14 cellular contexts compared by ENCODE assay signal in the genomic region with DNA sequence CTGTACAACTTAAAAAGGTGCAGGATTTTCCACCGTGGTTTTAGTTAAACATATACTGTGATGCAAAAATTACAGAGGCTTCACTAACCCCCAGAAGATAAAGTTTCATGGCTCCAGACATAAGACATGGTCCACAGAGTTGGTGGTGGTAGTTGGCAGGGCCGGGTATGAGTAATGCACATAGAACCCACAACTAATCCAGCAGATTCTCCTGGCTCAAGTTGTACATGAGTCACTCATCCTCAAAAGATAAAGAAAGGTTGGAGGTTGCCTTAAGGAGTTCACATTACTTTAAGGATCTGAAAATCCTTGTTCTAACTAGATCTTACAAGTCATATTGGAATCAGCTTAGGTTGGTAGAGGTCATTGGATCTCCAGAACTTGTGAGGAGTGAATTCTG.
DNase-seq lines count a peak whose midpoint lies in the region; ATAC-seq and TF ChIP-seq lines count a peak whose summit lies in the region.
"Had no signal": no experiment of that assay in that cellular context is flagged by ENCODE, and none has a peak within 500 bp of the region (broad histone marks: within the 10 kb centered on the region; RNA-seq: fewer than 3 reads in every experiment).

No MANE protein-coding gene starts in this region.

- no peaks in the 10 kb centered on the region for H3K36me3 ChIP-seq in brain microvascular endothelial cell (replicated peaks)
- H3K36me3 ChIP-seq: esophagus squamous epithelium had no signal

- POLR2A ChIA-PET in AG04449 (lab: Yijun Ruan, JAX): no interaction called here

- H3K27ac ChIP-seq in brain microvascular endothelial cell: peak overlapping the region; percentile 48
- H3K27ac ChIP-seq: esophagus squamous epithelium had no signal

- H3K4me3 Mint-ChIP-seq in activated naive CD4-positive, alpha-beta T cell treated with anti-CD3 and anti-CD28 coated beads, Interleukin-2, amount 10 ng/mL, durations not matched to agents 7 days and 5 days: no peak overlapping the region
- H3K4me3 Mint-ChIP-seq: activated naive CD4-positive, alpha-beta T cell treated with anti-CD3 and anti-CD28 coated beads, Interleukin-2, amount 50 U/mL, for 24 hours; CD14-positive monocyte had no signal

- no peaks in the 10 kb centered on the region for H3K27me3 Mint-ChIP-seq in activated naive CD4-positive, alpha-beta T cell treated with anti-CD3 and anti-CD28 coated beads, Interleukin-2, amount 10 ng/mL, durations not matched to agents 7 days and 5 days
- H3K27me3 Mint-ChIP-seq: activated naive CD4-positive, alpha-beta T cell treated with anti-CD3 and anti-CD28 coated beads, Interleukin-2, amount 50 U/mL, for 24 hours had no signal

- no peaks in the 10 kb centered on the region for H3K36me3 Mint-ChIP-seq in activated naive CD4-positive, alpha-beta T cell treated with anti-CD3 and anti-CD28 coated beads, Interleukin-2, amount 10 ng/mL, durations not matched to agents 7 days and 5 days
- H3K36me3 Mint-ChIP-seq: activated naive CD4-positive, alpha-beta T cell treated with anti-CD3 and anti-CD28 coated beads, Interleukin-2, amount 50 U/mL, for 24 hours; CD14-positive monocyte had no signal

- H3K9me3 Mint-ChIP-seq in activated naive CD4-positive, alpha-beta T cell treated with anti-CD3 and anti-CD28 coated beads, Interleukin-2, amount 10 ng/mL, durations not matched to agents 7 days and 5 days: no peaks in the 10 kb centered on the region
- H3K9me3 Mint-ChIP-seq: activated naive CD4-positive, alpha-beta T cell treated with anti-CD3 and anti-CD28 coated beads, Interleukin-2, amount 50 U/mL, for 24 hours had no signal

- no peak overlapping the region for H3K27ac Mint-ChIP-seq in activated naive CD4-positive, alpha-beta T cell treated with anti-CD3 and anti-CD28 coated beads, Interleukin-2, amount 10 ng/mL, durations not matched to agents 7 days and 5 days
- H3K27ac Mint-ChIP-seq: activated naive CD4-positive, alpha-beta T cell treated with anti-CD3 and anti-CD28 coated beads, Interleukin-2, amount 50 U/mL, for 24 hours; CD14-positive monocyte had no signal

- H3K4me3 ChIP-seq in AG04449 (ENCODE audit: low read depth, low read length) (no peak overlapping the region), brain microvascular endothelial cell (ENCODE audit: low read depth, low read length) (no peak overlapping the region)
- H3K4me3 ChIP-seq: esophagus squamous epithelium had no signal

- TF ChIP-seq CTCF in AG04449 (IDR thresholded peaks at IDR 0.05; ENCODE audit: insufficient read depth, low read length, missing control alignments): no peak
- no peak for TF ChIP-seq CTCF in brain microvascular endothelial cell (IDR thresholded peaks at IDR 0.05; ENCODE audit: low read depth, low read length, missing control alignments)

- ATAC-seq in HG03108 (IDR thresholded peaks at IDR 0.05; ENCODE audit: unreplicated experiment): no peak

- peak; percentile 80 for DNase-seq in AG04449 (ENCODE audit: low read depth, low spot score)
- DNase-seq in HT1080 (ENCODE audit: low read depth): peak; percentile 99
- peak; percentile 96 for DNase-seq in brain microvascular endothelial cell
- peak; percentile 93 for DNase-seq in kidney tubule cell (ENCODE audit: low spot score)
- no peak for DNase-seq in GM19238 (ENCODE audit: insufficient read length, low spot score)
- no peak for DNase-seq in GOT3 (lab: John Stamatoyannopoulos, UW)
- DNase-seq in activated naive CD4-positive, alpha-beta T cell treated with anti-CD3 and anti-CD28 coated beads, Interleukin-2, amount 10 ng/mL, durations not matched to agents 7 days and 5 days: no peak
- DNase-seq: esophagus squamous epithelium, mesendoderm, NCI-H2171, SHP77 had no signal

- H3K27me3 ChIP-seq in brain microvascular endothelial cell (replicated peaks): no peaks in the 10 kb centered on the region
- H3K27me3 ChIP-seq: esophagus squamous epithelium had no signal

- CTCF ChIA-PET in AG04449 (lab: Yijun Ruan, JAX): interaction anchor here (0.6 kb wide), 1 partner anchor 335 kb away, joined by 3 read pairs; no protein-coding TSS in a partner anchor
- CTCF ChIA-PET in activated naive CD4-positive, alpha-beta T cell treated with anti-CD3 and anti-CD28 coated beads, Interleukin-2, amount 10 ng/mL, durations not matched to agents 7 days and 5 days (lab: Charles Lee): no interaction called here

- H3K4me1 Mint-ChIP-seq in activated naive CD4-positive, alpha-beta T cell treated with anti-CD3 and anti-CD28 coated beads, Interleukin-2, amount 10 ng/mL, durations not matched to agents 7 days and 5 days: no peaks in the 10 kb centered on the region
- H3K4me1 Mint-ChIP-seq: activated naive CD4-positive, alpha-beta T cell treated with anti-CD3 and anti-CD28 coated beads, Interleukin-2, amount 50 U/mL, for 24 hours; CD14-positive monocyte had no signal

- in situ Hi-C loops in brain microvascular endothelial cell (cut with HindIII; ENCODE audit: low pct_ligation_motif_present, low sequenced_read_pairs): no loop called here

Comparison
In these comparisons a context has a peak if more than half of its experiments do, and no peak if none do; other contexts are left out.
1. DNase-seq: peak in AG04449 (single experiment), HT1080 (single experiment), brain microvascular endothelial cell (single experiment) and kidney tubule cell (single experiment); none in GM19238 (single experiment), GOT3 (single experiment) and activated naive CD4-positive, alpha-beta T cell treated with anti-CD3 and anti-CD28 coated beads, Interleukin-2, amount 10 ng/mL, durations not matched to agents 7 days and 5 days (single experiment).